ENCODE assay signal across 8 cellular contexts in the genomic region with DNA sequence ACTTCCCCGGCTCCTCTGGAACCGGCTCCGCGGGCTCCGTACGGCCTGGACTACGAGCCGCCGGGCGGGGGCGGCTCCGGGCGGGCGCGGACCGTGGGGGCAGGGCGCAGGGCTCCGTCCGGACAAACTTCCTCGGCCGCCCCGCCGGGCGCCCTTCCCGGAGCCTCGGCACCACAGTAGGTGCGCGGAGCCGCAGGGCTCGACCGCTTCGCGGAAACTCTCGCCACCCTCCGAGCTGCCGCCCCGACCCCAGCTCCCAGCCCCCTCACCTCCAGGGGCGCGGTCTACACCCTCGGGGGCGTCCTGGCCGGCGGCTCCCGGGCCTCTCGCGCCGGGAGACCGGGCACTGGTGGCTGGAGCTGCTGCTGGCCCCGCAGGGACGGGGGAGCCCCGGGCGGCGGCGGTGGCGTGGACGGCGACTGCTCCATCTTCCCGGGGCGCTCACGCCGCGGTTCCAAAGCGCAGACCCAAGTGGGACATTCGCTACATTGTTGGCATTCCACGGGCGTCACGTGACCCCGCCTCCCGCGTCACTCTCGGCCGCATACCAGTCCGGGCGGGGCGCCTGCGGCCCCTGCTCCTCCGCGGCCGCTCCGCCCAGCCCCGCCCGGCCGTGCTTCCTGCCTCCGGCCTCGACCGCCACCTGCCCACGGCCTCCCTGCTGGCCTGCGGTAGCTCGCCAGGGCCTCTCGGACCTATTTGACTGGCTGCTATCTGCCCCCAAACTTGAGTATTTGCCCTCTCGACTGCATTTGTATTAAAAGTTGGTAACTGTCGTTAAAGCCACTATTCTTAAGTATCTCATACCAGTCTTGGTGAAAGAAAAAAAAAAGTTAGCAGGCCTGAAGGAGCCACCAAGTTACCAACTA. TPM values are rescaled to one million over a fixed set of nuclear protein-coding genes. Genes with fewer than 3 reads are reported as not detected.
DNase-seq lines count a peak whose midpoint lies in the region; FAIRE-seq and TF ChIP-seq lines count a peak whose summit lies in the region.

A gene (minus strand): TSS at position 510 of the 869 bp plus-strand sequence. CDS start 15,560 bp downstream, outside the sequence.

- peak; percentile 82 for TF ChIP-seq POLR2A in NB4 (IDR thresholded peaks at IDR 0.05; ENCODE audit: extremely low read depth, insufficient read length)

- peaks cover 16% of the 10 kb centered on the region for H3K4me1 ChIP-seq in smooth muscle cell (ENCODE audit: low read depth)

- H3K79me2 ChIP-seq in smooth muscle cell (ENCODE audit: low read depth) = peaks cover 48% of the 10 kb centered on the region

- DNase-seq in GM13977 (ENCODE audit: low spot score) = peak; percentile 94
- DNase-seq in HFF-Myc (ENCODE audit: extremely low read depth, low read depth) = peak; percentile 59
- DNase-seq in NB4 (ENCODE audit: low read depth) = peak; percentile 93
- DNase-seq in activated CD4-positive, CD25-positive, alpha-beta regulatory T cell treated with anti-CD3 and anti-CD28 coated beads, Interleukin-2, amount 50 U/mL, for 72 hours = peak; percentile 69
- peak; percentile 99 for DNase-seq in chondrocyte (ENCODE audit: low spot score)
- DNase-seq in islet precursor cell = peak; percentile 98
- peak; percentile 75 for DNase-seq in smooth muscle cell (lab: John Stamatoyannopoulos, UW; ENCODE audit: unreplicated experiment)
- DNase-seq in D721Med (ENCODE audit: insufficient read length, low spot score) = no peak

- peaks cover 41% of the 10 kb centered on the region for H4K20me1 ChIP-seq in smooth muscle cell (ENCODE audit: low read depth)

- H3K9ac ChIP-seq in smooth muscle cell (ENCODE audit: low read depth) = peak within 1 kb of the TSS; percentile 100

- H3K4me3 ChIP-seq in HFF-Myc (replicated peaks; ENCODE audit: low read depth, low read length) = peak within 1 kb of the TSS; percentile 87
- peak within 1 kb of the TSS; percentile 71 for H3K4me3 ChIP-seq in NB4 (ENCODE audit: low read depth, low read length)
- peak within 1 kb of the TSS; percentile 97 for H3K4me3 ChIP-seq in smooth muscle cell

- TF ChIP-seq CTCF in GM13977 (IDR thresholded peaks at IDR 0.05; ENCODE audit: extremely low read depth, insufficient read depth, missing control alignments) (peak; percentile 18), HFF-Myc (IDR thresholded peaks at IDR 0.05; ENCODE audit: low read depth, low read length, missing control alignments) (no peak), NB4 (IDR thresholded peaks at IDR 0.05; ENCODE audit: low read depth, low read length) (no peak), chondrocyte (IDR thresholded peaks at IDR 0.05) (peak; percentile 44), smooth muscle cell (IDR thresholded peaks at IDR 0.05; ENCODE audit: borderline replicate concordance, insufficient read depth, poor library complexity, severe bottlenecking) (no peak), D721Med (IDR thresholded peaks at IDR 0.05; ENCODE audit: insufficient read depth, missing control alignments) (no peak)

- FAIRE-seq in D721Med (lab: Jason Lieb, UNC) = no peak

- no peaks in the 10 kb centered on the region for H3K9me3 Mint-ChIP-seq in chondrocyte (ENCODE audit: low read depth)

- H3K27ac Mint-ChIP-seq in chondrocyte (ENCODE audit: unreplicated experiment) = peak within 1 kb of the TSS; percentile 89

- H2AFZ ChIP-seq in smooth muscle cell (ENCODE audit: low read depth) = peak within 1 kb of the TSS; percentile 56

- peak within 1 kb of the TSS; percentile 90 for H3K4me2 ChIP-seq in smooth muscle cell

- H3K4me1 Mint-ChIP-seq in chondrocyte (ENCODE audit: low read depth) = peaks cover 40% of the 10 kb centered on the region

- H3K27ac ChIP-seq in smooth muscle cell (ENCODE audit: low read depth) = peak within 1 kb of the TSS; percentile 99

- H3K36me3 ChIP-seq in smooth muscle cell (ENCODE audit: low read depth) = no peaks in the 10 kb centered on the region

- no peaks in the 10 kb centered on the region for H3K27me3 ChIP-seq in smooth muscle cell (ENCODE audit: low read depth)

- WGBS in smooth muscle cell (ENCODE audit: low lambda C conversion rate) = under 1% methylated on average over 66 of the region's 92 CpGs

- no peaks in the 10 kb centered on the region for H3K36me3 Mint-ChIP-seq in chondrocyte (ENCODE audit: low read depth)

- H3K9me3 ChIP-seq in smooth muscle cell (replicated peaks; ENCODE audit: low read depth) = no peaks in the 10 kb centered on the region

- H3K27me3 Mint-ChIP-seq in chondrocyte (ENCODE audit: low read depth) = no peaks in the 10 kb centered on the region

- H3F3A ChIP-seq in smooth muscle cell (ENCODE audit: low read depth) = no peaks in the 10 kb centered on the region

- in situ Hi-C loops in GM13977 (cut with MboI; ENCODE audit: low pct_unique_long_range_greater_than_20kb, low sequenced_read_pairs, unreplicated experiment) = no loop called here

- H3K4me3 Mint-ChIP-seq in chondrocyte (ENCODE audit: unreplicated experiment) = peak within 1 kb of the TSS; percentile 86

RNA-seq across cellular contexts. Expression of the gene that starts here (rescaled TPM):
- total RNA-seq in chondrocyte (58.1 to 104 TPM (median 100 TPM) in 3 replicates), smooth muscle cell (20.8 and 26.4 TPM in 2 replicates)
- polyA plus RNA-seq in smooth muscle cell = 6.9 and 8.9 TPM in 2 replicates

Comparison
In these comparisons a context has a peak if more than half of its experiments do, and no peak if none do; other contexts are left out.
1. CTCF ChIP-seq: peak in GM13977 (single experiment) and chondrocyte (single experiment); none in HFF-Myc (single experiment), NB4 (single experiment), smooth muscle cell (single experiment) and D721Med (single experiment).
2. Peak in every context shown above with its lines, with median percentiles within 50 percentile points of each other: H3K4me3 ChIP-seq.